ENCODE assay signal across 29 cellular contexts in genomic region chr5:72195581-72195980, GRCh38.
A peak's percentile ranks its signal among the peaks of the same experiment; 100 is the strongest.
DNase-seq lines count a peak whose midpoint lies in the region; ATAC-seq, FAIRE-seq and TF ChIP-seq lines count a peak whose summit lies in the region.
"Had no signal": no experiment of that assay in that cellular context is flagged by ENCODE, and none has a peak within 500 bp of the region (broad histone marks: within the 10 kb centered on the region; RNA-seq: fewer than 3 reads in every experiment).

No MANE protein-coding gene starts in this region.

- TF ChIP-seq EP300 in GM12878 (IDR thresholded peaks at IDR 0.05; ENCODE audit: borderline replicate concordance in 1 of 2, control insufficient read depth in 1 of 2, low read depth in 2 of 2, low read length in 2 of 2), result no peak

- POLR2A ChIA-PET in GM12878 (lab: Charles Lee), result interaction anchor here (1.3 kb wide), 1 partner anchor 107 kb away, joined by 3 read pairs; no protein-coding TSS in a partner anchor

- peaks cover 3 to 26% (median 17%) of the 10 kb centered on the region in 11 experiments; a peak in 9 of 22 replicates for H3K9me3 ChIP-seq in BLaER1 treated with 17β-estradiol and CSF1 and Interleukin-3, amounts not matched to agents 10 nM and 100 nM (replicated peaks in 1 of 11)
- H3K9me3 ChIP-seq in OCI-LY3 (ENCODE audit: insufficient read depth, low read length) (no peaks in the 10 kb centered on the region), GM12878 (replicated peaks; ENCODE audit: control insufficient read depth, insufficient read depth, low read length) (peaks cover 15% of the 10 kb centered on the region; the same call in 2 of the 3 replicates)
- H3K9me3 ChIP-seq: gastrocnemius medialis, lower lobe of right lung had no signal

- H2AFZ ChIP-seq in OCI-LY3 (ENCODE audit: low read depth, low read length) (no peak overlapping the region), GM12878 (ENCODE audit: control insufficient read depth, low read depth, low read length) (no peak overlapping the region)
- H2AFZ ChIP-seq: hepatocyte had no signal

- intact Hi-C loops in GM12878 (cut with micrococcal nuclease; ENCODE audit: unreplicated experiment), result no loop called here

- no peaks in the 10 kb centered on the region for H4K20me1 ChIP-seq in BLaER1 treated with 17β-estradiol and CSF1 and Interleukin-3, amounts not matched to agents 10 nM and 100 nM
- H4K20me1 ChIP-seq in OCI-LY3 (ENCODE audit: insufficient read depth, low read length) (no peaks in the 10 kb centered on the region), GM12878 (ENCODE audit: control insufficient read depth, insufficient read depth) (no peaks in the 10 kb centered on the region; the same call in 1 of the 2 replicates)

- peaks cover 7% of the 10 kb centered on the region for H3K4me1 Mint-ChIP-seq in neural crest cell
- H3K4me1 Mint-ChIP-seq in stimulated activated naive CD8-positive, alpha-beta T cell treated with anti-CD3 and anti-CD28 coated beads, Interleukin-15, amount 100 ng/mL, for 72 hours, result peaks cover 7% of the 10 kb centered on the region
- H3K4me1 Mint-ChIP-seq: nephron progenitor cell had no signal

- peaks cover 83% of the 10 kb centered on the region for H3K36me3 Mint-ChIP-seq in neural crest cell (ENCODE audit: low read depth)
- H3K36me3 Mint-ChIP-seq: activated naive CD4-positive, alpha-beta T cell treated with anti-CD3 and anti-CD28 coated beads, Interleukin-2, amount 50 U/mL, for 72 hours; CD8-positive, alpha-beta T cell had no signal

- ATAC-seq in GM12878 (no peak), HG03469 (IDR thresholded peaks at IDR 0.05; ENCODE audit: unreplicated experiment) (no peak)
- no peak for ATAC-seq in stimulated activated naive CD8-positive, alpha-beta T cell treated with anti-CD3 and anti-CD28 coated beads, Interleukin-15, amount 100 ng/mL, for 72 hours
- ATAC-seq: gastrocnemius medialis, lower lobe of right lung had no signal

- in situ Hi-C loops in GM12878 (cut with MboI), result no loop called here

- peak overlapping the region; percentile 25 to 57 (median 34); a peak in 17 of 22 replicates for H3K4me2 ChIP-seq in BLaER1 treated with 17β-estradiol and CSF1 and Interleukin-3, amounts not matched to agents 10 nM and 100 nM
- H3K4me2 ChIP-seq in OCI-LY3 (ENCODE audit: low read length) (peak overlapping the region; percentile 71), GM12878 (ENCODE audit: control insufficient read depth, insufficient read depth) (peak overlapping the region; percentile 78)
- H3K4me2 ChIP-seq: hepatocyte had no signal

- no peak for TF ChIP-seq CTCF in OCI-LY3 (IDR thresholded peaks at IDR 0.05; ENCODE audit: low read depth, low read length)
- no peak for TF ChIP-seq CTCF in GM12878 (IDR thresholded peaks at IDR 0.05 in 2 of 3, conservative IDR thresholded peaks at IDR 0.05 in 1 of 3; ENCODE audit: control insufficient read depth in 2 of 3, extremely low read depth in 1 of 3, insufficient read depth in 1 of 3, low read depth in 3 of 3, low read length in 3 of 3)
- no peak for TF ChIP-seq CTCF in neural crest cell (conservative IDR thresholded peaks at IDR 0.05)

- CTCF ChIA-PET in GM12878 (lab: Yijun Ruan, JAX), result no interaction called here

- FAIRE-seq in GM12878 (lab: Jason Lieb, UNC), result no peak
- FAIRE-seq: astrocyte had no signal

- H3K4me3 Mint-ChIP-seq in neural crest cell, result peak overlapping the region; percentile 35
- H3K4me3 Mint-ChIP-seq in stimulated activated naive CD8-positive, alpha-beta T cell treated with anti-CD3 and anti-CD28 coated beads, Interleukin-15, amount 100 ng/mL, for 72 hours, result no peak overlapping the region
- H3K4me3 Mint-ChIP-seq: CD8-positive, alpha-beta T cell had no signal

- peak overlapping the region in 2 of 11 experiments; percentile 7 to 58; a peak in 3 of 22 replicates for H3K27ac ChIP-seq in BLaER1 treated with 17β-estradiol and CSF1 and Interleukin-3, amounts not matched to agents 10 nM and 100 nM
- H3K27ac ChIP-seq in OCI-LY3 (ENCODE audit: low read length) (no peak overlapping the region), GM12878 (ENCODE audit: control insufficient read depth, insufficient read depth) (no peak overlapping the region)
- H3K27ac ChIP-seq: gastrocnemius medialis, hepatocyte, lower lobe of right lung, WERI-Rb-1 had no signal

- H3K27ac Mint-ChIP-seq in neural crest cell (ENCODE audit: unreplicated experiment), result no peak overlapping the region
- no peak overlapping the region for H3K27ac Mint-ChIP-seq in stimulated activated naive CD8-positive, alpha-beta T cell treated with anti-CD3 and anti-CD28 coated beads, Interleukin-15, amount 100 ng/mL, for 72 hours
- H3K27ac Mint-ChIP-seq: activated CD4-positive, alpha-beta T cell treated with anti-CD3 and anti-CD28 coated beads, Interleukin-2, amount 10 ng/mL, durations not matched to agents 24 days and 14 days; activated naive CD4-positive, alpha-beta T cell treated with anti-CD3 and anti-CD28 coated beads, Interleukin-2, amount 50 U/mL, for 72 hours; CD8-positive, alpha-beta T cell; nephron progenitor cell had no signal

- H3K36me3 ChIP-seq in BLaER1 treated with 17β-estradiol and CSF1 and Interleukin-3, amounts not matched to agents 10 nM and 100 nM, result peaks cover 43 to 96% (median 67%) of the 10 kb centered on the region in 11 experiments
- no peaks in the 10 kb centered on the region for H3K36me3 ChIP-seq in OCI-LY3 (replicated peaks; ENCODE audit: low read depth, low read length)
- no peaks in the 10 kb centered on the region for H3K36me3 ChIP-seq in GM12878 (ENCODE audit: control insufficient read depth in 2 of 2, insufficient read depth in 2 of 2, low read length in 1 of 2)
- H3K36me3 ChIP-seq: gastrocnemius medialis, lower lobe of right lung had no signal

- DNase-seq in GM12878 (ENCODE audit: low read depth, low spot score) (no peak), neural crest cell (ENCODE audit: low read depth, low spot score) (no peak), cortex of kidney (lab: John Stamatoyannopoulos, UW) (no peak)
- DNase-seq in stimulated activated naive CD8-positive, alpha-beta T cell treated with anti-CD3 and anti-CD28 coated beads, Interleukin-15, amount 100 ng/mL, for 72 hours, result no peak
- DNase-seq: activated CD8-positive, alpha-beta memory T cell treated with anti-CD3 and anti-CD28 coated beads for 24 hours; activated effector memory CD4-positive, alpha-beta T cell treated with Interleukin-2 at 50 U/mL for 16 hours; AML-193; caudate nucleus; CD8-positive, alpha-beta T cell; EL; gastrocnemius medialis; GOT3; lower lobe of right lung; NCI-H1092 treated with DMSO at 0.1 percent for 48 hours; NCI-H187; NCI-H2171; NCI-H82; nephron progenitor cell; stimulated activated CD4-positive, alpha-beta T cell treated with anti-CD3 and anti-CD28 coated beads, Interleukin-15, amount 100 ng/mL, for 24 hours; stimulated activated CD4-positive, alpha-beta T cell treated with anti-CD3 and anti-CD28 coated beads, Interleukin-4, amount 100 ng/mL, for 4 hours; substantia nigra; WERI-Rb-1 had no signal

- no peak overlapping the region for H3K9ac ChIP-seq in BLaER1 treated with 17β-estradiol and CSF1 and Interleukin-3, amounts not matched to agents 10 nM and 100 nM
- no peak overlapping the region for H3K9ac ChIP-seq in OCI-LY3 (ENCODE audit: low read length)
- H3K9ac ChIP-seq in GM12878 (ENCODE audit: control insufficient read depth, insufficient read depth, low read length), result no peak overlapping the region

- no peaks in the 10 kb centered on the region for H3K27me3 ChIP-seq in BLaER1 treated with 17β-estradiol and CSF1 and Interleukin-3, amounts not matched to agents 10 nM and 100 nM
- H3K27me3 ChIP-seq in OCI-LY3 (ENCODE audit: low read depth, low read length) (peaks cover 67% of the 10 kb centered on the region), GM12878 (replicated peaks in 1 of 2; ENCODE audit: control insufficient read depth in 2 of 2, insufficient read depth in 2 of 2, low read length in 1 of 2) (peaks cover 0 to 4% of the 10 kb centered on the region in 2 experiments; a peak in 1 of 4 replicates)
- H3K27me3 ChIP-seq: gastrocnemius medialis, hepatocyte had no signal

- H3K9me3 Mint-ChIP-seq in neural crest cell, result peaks cover 28% of the 10 kb centered on the region
- peaks cover 14 to 15% of the 10 kb centered on the region in 2 donors for H3K9me3 Mint-ChIP-seq in stimulated activated naive CD8-positive, alpha-beta T cell treated with anti-CD3 and anti-CD28 coated beads, Interleukin-15, amount 100 ng/mL, for 72 hours
- H3K9me3 Mint-ChIP-seq: activated CD4-positive, alpha-beta T cell treated with anti-CD3 and anti-CD28 coated beads, Interleukin-2, amount 10 ng/mL, durations not matched to agents 24 days and 14 days; CD8-positive, alpha-beta T cell had no signal

- SMC1A ChIA-PET in GM12878 (lab: Charles Lee; ENCODE audit: uncharacterized antibody, unreplicated experiment), result interaction anchor here (0.9 to 1.1 kb wide), 2 partner anchors 8 to 20 kb away, joined by 3 read pairs; no protein-coding TSS in a partner anchor

- RAD21 ChIA-PET in GM12878 (lab: Charles Lee; ENCODE audit: unreplicated experiment), result no interaction called here

- BruUV-seq in GM12878 (replicated peaks; lab: Mats Ljungman, UMichigan), result no TSS peak

- 64% methylated on average over 10 of the region's 10 CpGs for WGBS in GM12878 (ENCODE audit: insufficient coverage, insufficient replicate concordance, low lambda C conversion rate, missing lambda C conversion rate)

- H3K79me2 ChIP-seq in OCI-LY3 (ENCODE audit: low read length), result no peaks in the 10 kb centered on the region
- H3K79me2 ChIP-seq in GM12878 (ENCODE audit: control insufficient read depth, insufficient read depth, low read length), result no peaks in the 10 kb centered on the region
- H3K79me2 ChIP-seq: hepatocyte had no signal

- H3K27me3 Mint-ChIP-seq in neural crest cell (ENCODE audit: low read depth), result no peaks in the 10 kb centered on the region
- peaks cover 44% of the 10 kb centered on the region for H3K27me3 Mint-ChIP-seq in stimulated activated naive CD8-positive, alpha-beta T cell treated with anti-CD3 and anti-CD28 coated beads, Interleukin-15, amount 100 ng/mL, for 72 hours

- H3K4me1 ChIP-seq in BLaER1 treated with 17β-estradiol and CSF1 and Interleukin-3, amounts not matched to agents 10 nM and 100 nM, result peaks cover 12 to 20% (median 18%) of the 10 kb centered on the region in 10 experiments
- H3K4me1 ChIP-seq in OCI-LY3 (ENCODE audit: low read length) (peaks cover 15% of the 10 kb centered on the region), GM12878 (ENCODE audit: control insufficient read depth, insufficient read depth, low read length) (peaks cover 16% of the 10 kb centered on the region)
- H3K4me1 ChIP-seq: gastrocnemius medialis had no signal

- no peak for TF ChIP-seq RAD21 in GM12878 (IDR thresholded peaks at IDR 0.05; ENCODE audit: insufficient read depth, low read depth, low read length)

- no peak for TF ChIP-seq POLR2A in GM12878 (IDR thresholded peaks at IDR 0.05; ENCODE audit: low read depth, low read length)

- H3K4me3 ChIP-seq in BLaER1 treated with 17β-estradiol and CSF1 and Interleukin-3, amounts not matched to agents 10 nM and 100 nM, result no peak overlapping the region
- H3K4me3 ChIP-seq in OCI-LY3 (ENCODE audit: low read length) (peak overlapping the region; percentile 47; the same call in 1 of the 2 replicates), GM12878 (no peak overlapping the region)
- H3K4me3 ChIP-seq: gastrocnemius medialis, hepatocyte, lower lobe of right lung had no signal

TF ChIP-seq in GM12878, 131 proteins besides CTCF, POLR2A, EP300 and RAD21 (continues in another document):
- TF ChIP-seq ZNF622 (IDR thresholded peaks at IDR 0.05), result no peak
